ENCODE assay signal across 12 cellular contexts in the genomic region with DNA sequence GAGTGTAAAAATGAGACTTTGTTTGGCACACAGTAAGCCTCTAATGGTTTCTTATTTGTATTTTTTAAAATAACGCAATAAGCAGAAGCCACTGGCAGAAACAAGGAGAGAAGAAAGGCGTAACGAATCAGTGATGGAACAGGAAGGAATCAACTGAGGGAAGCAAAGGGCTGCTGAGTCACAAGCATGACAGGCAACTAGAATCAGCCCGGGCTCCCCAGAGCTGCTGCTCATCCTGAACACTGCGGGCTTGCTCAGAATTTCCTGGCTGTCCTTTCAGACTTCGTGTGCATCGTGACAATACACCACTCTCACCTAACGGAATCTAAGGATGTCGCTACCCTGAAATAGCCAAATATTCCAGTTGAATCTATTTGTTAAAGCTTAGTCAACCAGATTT. TPM values are rescaled to one million over a fixed set of nuclear protein-coding genes. Genes with fewer than 3 reads are reported as not detected.
DNase-seq lines count a peak whose midpoint lies in the region; ATAC-seq, FAIRE-seq and TF ChIP-seq lines count a peak whose summit lies in the region.
"Had no signal": no experiment of that assay in that cellular context is flagged by ENCODE, and none has a peak within 500 bp of the region (broad histone marks: within the 10 kb centered on the region; RNA-seq: fewer than 3 reads in every experiment).

No MANE protein-coding gene starts in this region.

- H3K9me3 ChIP-seq in mammary epithelial cell (replicated peaks; ENCODE audit: insufficient read depth, low read length) (no peaks in the 10 kb centered on the region), keratinocyte (ENCODE audit: control insufficient read depth, low read depth, low read length) (no peaks in the 10 kb centered on the region), uterus (no peaks in the 10 kb centered on the region)
- H3K9me3 ChIP-seq: BLaER1 had no signal

- H3K79me2 ChIP-seq in mammary epithelial cell (ENCODE audit: insufficient read depth, low read length) (no peaks in the 10 kb centered on the region), keratinocyte (ENCODE audit: control insufficient read depth, insufficient read depth, low read length) (no peaks in the 10 kb centered on the region)

- 83% methylated on average over 9 of the region's 9 CpGs for WGBS in mammary epithelial cell (ENCODE audit: low coverage, missing lambda C conversion rate)

- TF ChIP-seq CTCF in MCF 10A (IDR thresholded peaks at IDR 0.05; ENCODE audit: unreplicated experiment) (no peak), mammary epithelial cell (conservative IDR thresholded peaks at IDR 0.05 in 1 of 2, IDR thresholded peaks at IDR 0.05 in 1 of 2; ENCODE audit: extremely low read depth in 1 of 2, insufficient read depth in 1 of 2, low read depth in 1 of 2, low read length in 2 of 2) (no peak), keratinocyte (optimal IDR thresholded peaks at IDR 0.05 in 1 of 3, IDR thresholded peaks at IDR 0.05 in 1 of 3, conservative IDR thresholded peaks at IDR 0.05 in 1 of 3; ENCODE audit: extremely low read depth in 1 of 3, insufficient read depth in 2 of 3, low read length in 3 of 3) (no peak), uterus (IDR thresholded peaks at IDR 0.05) (no peak)

- ATAC-seq in HG03175 (IDR thresholded peaks at IDR 0.05; ENCODE audit: unreplicated experiment) (no peak), HG03520 (IDR thresholded peaks at IDR 0.05; ENCODE audit: unreplicated experiment) (no peak)
- ATAC-seq: activated CD4-positive, alpha-beta T cell treated with anti-CD3 and anti-CD28 coated beads for 36 hours had no signal

- H3K36me3 ChIP-seq in mammary epithelial cell (ENCODE audit: insufficient read depth, low read length) (no peaks in the 10 kb centered on the region), keratinocyte (ENCODE audit: control insufficient read depth in 2 of 2, extremely low read depth in 1 of 2, insufficient read depth in 2 of 2, low read length in 2 of 2) (no peaks in the 10 kb centered on the region), uterus (no peaks in the 10 kb centered on the region)
- H3K36me3 ChIP-seq: BLaER1 had no signal

- CTCF ChIA-PET in MCF 10A (lab: Yijun Ruan, JAX), result interaction anchor here (0.8 to 2.6 kb wide), 3 partner anchors 17 to 242 kb away, joined by 3 to 17 read pairs (median 3); no protein-coding TSS in a partner anchor
- CTCF ChIA-PET in mammary epithelial cell (lab: Charles Lee; ENCODE audit: low non-redundant PET), result no interaction called here

- dilution Hi-C loops in mammary epithelial cell (cut with HindIII; ENCODE audit: low sequenced_read_pairs) (no loop called here), keratinocyte (cut with MboI; ENCODE audit: extremely low pct_ligation_motif_present, low sequenced_read_pairs) (no loop called here)

- in situ Hi-C loops in mammary epithelial cell (cut with MboI; ENCODE audit: low sequenced_read_pairs in 2 of 2), result no loop called here

- H2AFZ ChIP-seq in mammary epithelial cell (ENCODE audit: low read depth, low read length), result no peak overlapping the region
- no peak overlapping the region for H2AFZ ChIP-seq in keratinocyte (ENCODE audit: control insufficient read depth, low read length)

- H3K4me2 ChIP-seq in mammary epithelial cell (ENCODE audit: insufficient read depth, low read depth, low read length), result no peak overlapping the region
- no peak overlapping the region for H3K4me2 ChIP-seq in keratinocyte (ENCODE audit: control insufficient read depth, extremely low read depth, insufficient read depth, low read depth, low read length)
- H3K4me2 ChIP-seq: BLaER1 had no signal

- no peak overlapping the region for H3K9ac ChIP-seq in mammary epithelial cell (ENCODE audit: insufficient read depth, low read length)
- no peak overlapping the region for H3K9ac ChIP-seq in keratinocyte (ENCODE audit: control insufficient read depth, extremely low read depth, insufficient read depth, low read length)
- H3K9ac ChIP-seq: BLaER1 had no signal

- BruUV-seq in MCF 10A (replicated peaks; lab: Mats Ljungman, UMichigan) (no TSS peak), mammary epithelial cell (replicated peaks; lab: Mats Ljungman, UMichigan) (no TSS peak)

- H3K4me3 Mint-ChIP-seq in MCF 10A (ENCODE audit: unreplicated experiment), result no peak overlapping the region
- H3K4me3 Mint-ChIP-seq: activated CD4-positive, alpha-beta T cell treated with anti-CD3 and anti-CD28 coated beads for 36 hours; type B pancreatic cell had no signal

- no peak overlapping the region for H3K4me3 ChIP-seq in mammary epithelial cell (replicated peaks in 1 of 3; ENCODE audit: insufficient read depth in 1 of 3, low read depth in 2 of 3, low read length in 3 of 3)
- no peak overlapping the region for H3K4me3 ChIP-seq in keratinocyte (ENCODE audit: control insufficient read depth in 2 of 3, extremely low read depth in 1 of 3, insufficient read depth in 2 of 3, low read depth in 1 of 3, low read length in 3 of 3)
- H3K4me3 ChIP-seq in uterus, result no peak overlapping the region
- H3K4me3 ChIP-seq: BLaER1 had no signal

- peak overlapping the region; percentile 32 for H3K27ac Mint-ChIP-seq in MCF 10A (ENCODE audit: low read depth, unreplicated experiment)
- H3K27ac Mint-ChIP-seq: activated CD4-positive, alpha-beta T cell treated with anti-CD3 and anti-CD28 coated beads for 36 hours; type B pancreatic cell had no signal

- no peak for TF ChIP-seq POLR2A in uterus (IDR thresholded peaks at IDR 0.05)

- H3K27me3 Mint-ChIP-seq in MCF 10A (ENCODE audit: insufficient read depth, unreplicated experiment), result no peaks in the 10 kb centered on the region
- H3K27me3 Mint-ChIP-seq: type B pancreatic cell had no signal

- POLR2A ChIA-PET in MCF 10A (lab: Yijun Ruan, JAX), result interaction anchor here (1.1 kb wide), 1 partner anchor 10 kb away, joined by 3 read pairs; no protein-coding TSS in a partner anchor

- intact Hi-C loops in MCF 10A (cut with micrococcal nuclease), result no loop called here
- intact Hi-C loops in mammary epithelial cell (cut with micrococcal nuclease), result no loop called here
- intact Hi-C loops in uterus (cut with DNase I; ENCODE audit: low total_unique reads), result no loop called here

- DNase-seq in MCF 10A (ENCODE audit: unreplicated experiment) (peak; percentile 51), mammary epithelial cell (no peak), amniotic stem cell (lab: John Stamatoyannopoulos, UW) (peak; percentile 91), keratinocyte (ENCODE audit: low read depth, low spot score) (no peak), uterus (peak; percentile 78 to 87)
- DNase-seq in stimulated activated naive CD4-positive, alpha-beta T cell (lab: John Stamatoyannopoulos, UW), result no peak
- DNase-seq: activated CD4-positive, alpha-beta T cell treated with anti-CD3 and anti-CD28 coated beads for 36 hours; KG1 had no signal

- H3K27ac ChIP-seq in mammary epithelial cell (ENCODE audit: insufficient read depth, low read depth, low read length) (no peak overlapping the region), keratinocyte (ENCODE audit: control insufficient read depth, insufficient read depth, low read length) (no peak overlapping the region), uterus (peak overlapping the region; percentile 80 to 86)
- H3K27ac ChIP-seq: BLaER1 had no signal

- peak; percentile 67 for FAIRE-seq in keratinocyte (lab: Jason Lieb, UNC)

- H3K4me1 ChIP-seq in mammary epithelial cell (ENCODE audit: insufficient read depth, low read length), result no peaks in the 10 kb centered on the region
- H3K4me1 ChIP-seq in keratinocyte (ENCODE audit: control insufficient read depth, extremely low read depth, insufficient read depth, low read length), result peaks cover 10% of the 10 kb centered on the region
- H3K4me1 ChIP-seq in uterus, result peaks cover 0 to 13% of the 10 kb centered on the region in 2 donors
- H3K4me1 ChIP-seq: BLaER1 had no signal

- H3K27me3 ChIP-seq in mammary epithelial cell (ENCODE audit: insufficient read depth, low read length) (no peaks in the 10 kb centered on the region), keratinocyte (ENCODE audit: control insufficient read depth, extremely low read depth, insufficient read depth, low read length) (no peaks in the 10 kb centered on the region), uterus (no peaks in the 10 kb centered on the region)
- H3K27me3 ChIP-seq: BLaER1 had no signal

- no peaks in the 10 kb centered on the region for H3K36me3 Mint-ChIP-seq in MCF 10A (ENCODE audit: insufficient read depth, unreplicated experiment)
- H3K36me3 Mint-ChIP-seq: type B pancreatic cell had no signal

- no peaks in the 10 kb centered on the region for H4K20me1 ChIP-seq in mammary epithelial cell (ENCODE audit: insufficient read depth, low read length)
- H4K20me1 ChIP-seq in keratinocyte (ENCODE audit: control insufficient read depth, extremely low read depth, insufficient read depth, low read length), result no peaks in the 10 kb centered on the region
- H4K20me1 ChIP-seq: BLaER1 had no signal

- H3K4me1 Mint-ChIP-seq in MCF 10A (ENCODE audit: insufficient read depth, unreplicated experiment), result no peaks in the 10 kb centered on the region
- H3K4me1 Mint-ChIP-seq: activated CD4-positive, alpha-beta T cell treated with anti-CD3 and anti-CD28 coated beads for 36 hours had no signal

- no peaks in the 10 kb centered on the region for H3K9me3 Mint-ChIP-seq in MCF 10A (ENCODE audit: unreplicated experiment)
- H3K9me3 Mint-ChIP-seq: type B pancreatic cell had no signal

- no peaks in the 10 kb centered on the region for H3K9me1 ChIP-seq in keratinocyte (ENCODE audit: control insufficient read depth, extremely low read depth, insufficient read depth, low read length)

RNA-seq across cellular contexts. Expression of a gene that starts 20.7 kb away (rescaled TPM):
- total RNA-seq in MCF 10A (2022) (31.5 and 42.6 TPM in 2 replicates), mammary epithelial cell (10 to 100 TPM; 20.0 to 28.5 TPM), uterus (100 to 1,000 TPM; 103 to 164 (median 134) TPM)
- polyA plus RNA-seq in mammary epithelial cell (7.0 TPM), keratinocyte (10.9 to 146 TPM (median 128 TPM) in 3 replicates)
- polyA minus RNA-seq in mammary epithelial cell (17.8 TPM), keratinocyte (1.4 to 48.5 TPM (median 42.6 TPM) in 3 replicates)
- polyA plus RNA-seq in keratinocyte (2011; ENCODE audit: low read depth), result 131 TPM
- polyA plus RNA-seq in keratinocyte (2011; cell fraction: cytosol; rRNA removed), result 55.4 and 96.6 TPM in 2 replicates
- polyA plus RNA-seq in keratinocyte (2011; cell fraction: nucleus; rRNA removed), result 277 and 402 TPM in 2 replicates
- 8.7 and 111 TPM in 2 replicates for polyA plus RNA-seq in keratinocyte (2012; ENCODE audit: low replicate concordance)
- polyA minus RNA-seq in keratinocyte (2011; cell fraction: cytosol; rRNA and poly(A)+ RNA removed), result 17.1 TPM
- polyA minus RNA-seq in keratinocyte (2011; cell fraction: nucleus; rRNA and poly(A)+ RNA removed), result 84.9 and 147 TPM in 2 replicates

Comparison
In these comparisons a context has a peak if more than half of its experiments do, and no peak if none do; other contexts are left out.
1. DNase-seq: peak in MCF 10A (single experiment), amniotic stem cell (single experiment) and uterus (2 of 2); none in mammary epithelial cell (single experiment), keratinocyte (single experiment) and stimulated activated naive CD4-positive, alpha-beta T cell (0 of 6).
2. H3K27ac ChIP-seq: peak in uterus (2 of 2); none in mammary epithelial cell (single experiment) and keratinocyte (single experiment).